ENCODE assay signal across 9 cellular contexts in the genomic region with DNA sequence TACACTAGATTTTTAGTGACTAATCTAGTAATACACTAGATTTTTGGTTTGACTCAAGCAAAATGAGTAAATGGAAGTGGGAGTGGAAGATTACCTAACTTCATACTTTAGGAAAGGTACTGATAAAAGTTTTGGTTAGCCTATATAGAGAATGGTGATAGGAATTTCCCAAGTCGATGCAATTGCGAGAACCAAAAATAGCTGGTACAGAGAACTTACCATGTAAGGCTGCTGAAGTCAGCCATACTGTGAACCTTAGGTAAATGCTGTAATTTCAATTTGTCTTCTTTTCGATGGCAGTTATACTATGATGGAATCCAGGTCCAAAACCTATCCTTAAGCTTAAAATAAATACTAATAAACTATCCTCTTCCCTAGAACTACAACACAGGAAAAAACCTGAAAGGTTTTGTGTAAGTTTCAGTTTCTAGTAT. TPM values are rescaled to one million over a fixed set of nuclear protein-coding genes. Genes with fewer than 3 reads are reported as not detected.
DNase-seq lines count a peak whose midpoint lies in the region; ATAC-seq and TF ChIP-seq lines count a peak whose summit lies in the region.
"Had no signal": no experiment of that assay in that cellular context is flagged by ENCODE, and none has a peak within 500 bp of the region (broad histone marks: within the 10 kb centered on the region; RNA-seq: fewer than 3 reads in every experiment).

No MANE protein-coding gene starts in this region.

- H3K4me1 Mint-ChIP-seq in progenitor cell of endocrine pancreas (ENCODE audit: low read depth) = peaks cover 15% of the 10 kb centered on the region

- no peak for ATAC-seq in GM18505 (IDR thresholded peaks at IDR 0.05; ENCODE audit: unreplicated experiment)
- no peak for ATAC-seq in HG03280 (IDR thresholded peaks at IDR 0.05; ENCODE audit: unreplicated experiment)
- ATAC-seq in GM19023 (IDR thresholded peaks at IDR 0.05; ENCODE audit: unreplicated experiment) = no peak

- no peak overlapping the region for H3K4me3 Mint-ChIP-seq in progenitor cell of endocrine pancreas (ENCODE audit: low read depth)

- H3K9me3 Mint-ChIP-seq in progenitor cell of endocrine pancreas (ENCODE audit: low read depth) = no peaks in the 10 kb centered on the region

- peak overlapping the region; percentile 65 for H3K27ac Mint-ChIP-seq in progenitor cell of endocrine pancreas

- TF ChIP-seq POLR2A in GM18505 (IDR thresholded peaks at IDR 0.05; ENCODE audit: borderline replicate concordance, extremely low read depth, insufficient read depth, insufficient read length) = peak; percentile 58

- DNase-seq in MV-4-11 (lab: John Stamatoyannopoulos, UW) (peak; percentile 9), cerebellar cortex (ENCODE audit: low spot score) (peak; percentile 45), progenitor cell of endocrine pancreas (ENCODE audit: low spot score, unreplicated experiment) (no peak)
- DNase-seq in stimulated activated CD4-positive, alpha-beta T cell treated with anti-CD3 and anti-CD28 coated beads, Interleukin-15, amount 100 ng/mL, for 24 hours = no peak
- DNase-seq: GOT3, NCI-H748 treated with DMSO at 0.1 percent for 48 hours had no signal

- peaks cover 24% of the 10 kb centered on the region for H3K36me3 Mint-ChIP-seq in progenitor cell of endocrine pancreas (ENCODE audit: insufficient read depth)

- no peak for TF ChIP-seq CTCF in progenitor cell of endocrine pancreas (IDR thresholded peaks at IDR 0.05; ENCODE audit: unreplicated experiment)

- H3K27me3 Mint-ChIP-seq in progenitor cell of endocrine pancreas = no peaks in the 10 kb centered on the region

RNA-seq across cellular contexts. Expression of gene PNRC2, which starts 4.6 kb away (rescaled TPM):
- total RNA-seq in progenitor cell of endocrine pancreas = 148 and 158 TPM in 2 replicates

RNA-seq across cellular contexts. Expression of gene SRSF10, which starts 15.9 kb away (rescaled TPM):
- total RNA-seq in progenitor cell of endocrine pancreas = 215 and 220 TPM in 2 replicates

RNA-seq across cellular contexts. Expression of gene CNR2, which starts 51.1 kb away (rescaled TPM):
- total RNA-seq in progenitor cell of endocrine pancreas = not detected in 2 replicates

Comparison
In these comparisons a context has a peak if more than half of its experiments do, and no peak if none do; other contexts are left out.
1. DNase-seq: peak in MV-4-11 (single experiment) and cerebellar cortex (single experiment); none in progenitor cell of endocrine pancreas (single experiment) and stimulated activated CD4-positive, alpha-beta T cell treated with anti-CD3 and anti-CD28 coated beads, Interleukin-15, amount 100 ng/mL, for 24 hours (single experiment).